In genomic region chr2:56183643-56184499, GRCh38 we compare ENCODE assay signal across 8 cellular contexts. TPM values are rescaled to one million over a fixed set of nuclear protein-coding genes. Genes with fewer than 3 reads are reported as not detected.
DNase-seq lines count a peak whose midpoint lies in the region; ATAC-seq and TF ChIP-seq lines count a peak whose summit lies in the region.

Gene CCDC85A (plus strand): TSS chr2:56183990. CDS start chr2:56184625, 635 bp downstream.

- H3K27ac ChIP-seq in A673 (ENCODE audit: low read depth, low read length, poor library complexity, severe bottlenecking) (no peak within 1 kb of the TSS), mammary epithelial cell (ENCODE audit: insufficient read depth, low read depth, low read length) (no peak within 1 kb of the TSS), skeletal muscle tissue (ENCODE audit: low read depth, low read length) (no peak within 1 kb of the TSS)

- TF ChIP-seq CTCF in A673 (conservative IDR thresholded peaks at IDR 0.05; ENCODE audit: low read depth, low read length) (peak; percentile 93), mammary epithelial cell (conservative IDR thresholded peaks at IDR 0.05 in 1 of 2, IDR thresholded peaks at IDR 0.05 in 1 of 2; ENCODE audit: extremely low read depth in 1 of 2, insufficient read depth in 1 of 2, low read depth in 1 of 2, low read length in 2 of 2) (peak; percentile 65 to 87)

- POLR2A ChIA-PET in A673 (lab: Charles Lee; ENCODE audit: low non-redundant PET): interaction anchor here (0.5 kb wide), 1 partner anchor 412 kb away, joined by 3 read pairs; no protein-coding TSS in a partner anchor

- H3K9ac ChIP-seq in mammary epithelial cell (ENCODE audit: insufficient read depth, low read length): no peak within 1 kb of the TSS
- H3K9ac ChIP-seq in skeletal muscle tissue (ENCODE audit: low read depth in 1 of 3, low read length in 3 of 3): peak within 1 kb of the TSS; percentile 43 to 72 (median 45)

- H3K4me3 ChIP-seq in A673 (ENCODE audit: low read depth, low read length, poor library complexity, severe bottlenecking) (peak within 1 kb of the TSS; percentile 54), mammary epithelial cell (replicated peaks in 1 of 3; ENCODE audit: insufficient read depth in 1 of 3, low read depth in 2 of 3, low read length in 3 of 3) (peak within 1 kb of the TSS; percentile 42 to 59 (median 56)), skeletal muscle tissue (ENCODE audit: low read length in 3 of 3) (peak within 1 kb of the TSS; percentile 66 to 79 (median 73))

- 3% methylated on average over 8 of the region's 86 CpGs for WGBS in mammary epithelial cell (ENCODE audit: low coverage, missing lambda C conversion rate)

- H3K9me3 ChIP-seq in A673 (ENCODE audit: low read depth, low read length, poor library complexity, severe bottlenecking): no peaks in the 10 kb centered on the region
- no peaks in the 10 kb centered on the region for H3K9me3 ChIP-seq in mammary epithelial cell (replicated peaks; ENCODE audit: insufficient read depth, low read length)
- H3K9me3 ChIP-seq in skeletal muscle tissue (ENCODE audit: control insufficient read depth in 3 of 3, low read length in 3 of 3): no peaks in the 10 kb centered on the region

- CTCF ChIA-PET in A673 (lab: Charles Lee): interaction anchor here (0.6 to 1.7 kb wide), 6 partner anchors 146 to 1332 kb away, joined by 3 to 7 read pairs (median 4); no protein-coding TSS in a partner anchor
- CTCF ChIA-PET in mammary epithelial cell (lab: Charles Lee; ENCODE audit: low non-redundant PET): interaction anchor here (0.5 to 1.1 kb wide), 4 partner anchors 28 to 663 kb away, joined by 3 to 4 read pairs (median 3); no protein-coding TSS in a partner anchor

- DNase-seq in A673 (ENCODE audit: low spot score) (peak; percentile 85), NCI-H1930 (lab: John Stamatoyannopoulos, UW) (peak; percentile 78 to 79), UCSD-AML1 (lab: John Stamatoyannopoulos, UW; ENCODE audit: unreplicated experiment) (peak; percentile 80), mammary epithelial cell (peak; percentile 73), iPS-NIHi7 (ENCODE audit: extremely low spot score) (peak; percentile 88)

- ATAC-seq in GM18511 (IDR thresholded peaks at IDR 0.05; ENCODE audit: unreplicated experiment): peak; percentile 96
- peak; percentile 94 for ATAC-seq in HG03025 (IDR thresholded peaks at IDR 0.05; ENCODE audit: low FRiP score, unreplicated experiment)

- no peaks in the 10 kb centered on the region for H3K79me2 ChIP-seq in mammary epithelial cell (ENCODE audit: insufficient read depth, low read length)

- intact Hi-C loops in A673 (cut with micrococcal nuclease; ENCODE audit: unreplicated experiment) (loop anchor here (1.0 to 10.0 kb wide), 4 partner anchors 565 to 1332 kb away; no protein-coding TSS in a partner anchor), mammary epithelial cell (cut with micrococcal nuclease) (loop anchor here (1.0 to 10.0 kb wide), 10 partner anchors 271 to 1333 kb away; no protein-coding TSS in a partner anchor)

- dilution Hi-C loops in mammary epithelial cell (cut with HindIII; ENCODE audit: low sequenced_read_pairs): no loop called here

- H2AFZ ChIP-seq in mammary epithelial cell (ENCODE audit: low read depth, low read length): peak within 1 kb of the TSS; percentile 66

- peaks cover 62% of the 10 kb centered on the region for H3K27me3 ChIP-seq in A673 (replicated peaks; ENCODE audit: insufficient read depth, low read depth, low read length, poor library complexity)
- H3K27me3 ChIP-seq in mammary epithelial cell (ENCODE audit: insufficient read depth, low read length): no peaks in the 10 kb centered on the region
- H3K27me3 ChIP-seq in skeletal muscle tissue (ENCODE audit: control insufficient read depth in 3 of 3, insufficient read depth in 3 of 3, low read length in 3 of 3): peaks cover 3 to 24% (median 20%) of the 10 kb centered on the region in 3 donors

- in situ Hi-C loops in mammary epithelial cell (cut with MboI; ENCODE audit: low sequenced_read_pairs in 2 of 2): loop anchor here (10.0 to 25.0 kb wide), 3 partner anchors 571 to 1328 kb away; no protein-coding TSS in a partner anchor

- H3K36me3 ChIP-seq in A673 (ENCODE audit: insufficient read depth, low read length, poor library complexity, severe bottlenecking) (no peaks in the 10 kb centered on the region), mammary epithelial cell (ENCODE audit: insufficient read depth, low read length) (no peaks in the 10 kb centered on the region), skeletal muscle tissue (ENCODE audit: control insufficient read depth in 3 of 3, insufficient read depth in 3 of 3, low read length in 3 of 3) (no peaks in the 10 kb centered on the region)

- H4K20me1 ChIP-seq in mammary epithelial cell (ENCODE audit: insufficient read depth, low read length): no peaks in the 10 kb centered on the region

- peak within 1 kb of the TSS; percentile 99 for H3K4me2 ChIP-seq in mammary epithelial cell (ENCODE audit: insufficient read depth, low read depth, low read length)

- BruUV-seq in A673 (replicated peaks; lab: Mats Ljungman, UMichigan) (no TSS peak), mammary epithelial cell (replicated peaks; lab: Mats Ljungman, UMichigan) (no TSS peak)

- H3K4me1 ChIP-seq in A673 (ENCODE audit: insufficient read depth, low read length, poor library complexity, severe bottlenecking) (no peaks in the 10 kb centered on the region), mammary epithelial cell (ENCODE audit: insufficient read depth, low read length) (peaks cover 15% of the 10 kb centered on the region), skeletal muscle tissue (ENCODE audit: control insufficient read depth in 3 of 3, insufficient read depth in 3 of 3, low read length in 3 of 3) (peaks cover 9 to 16% (median 10%) of the 10 kb centered on the region in 3 donors)

RNA-seq across cellular contexts. Expression of gene CCDC85A, which starts in this region (rescaled TPM):
- 0.15 and 0.39 TPM in 2 replicates for total RNA-seq in A673 (2021)
- under 1 TPM in 1 of 2 donors, not detected in 1; 0.17 TPM for total RNA-seq in mammary epithelial cell
- 0.01 TPM for polyA plus RNA-seq in mammary epithelial cell
- polyA minus RNA-seq in mammary epithelial cell: not detected
- 4.7 TPM for total RNA-seq in skeletal muscle tissue

Comparison
In these comparisons a context has a peak if more than half of its experiments do, and no peak if none do; other contexts are left out.
1. Peak in DNase-seq and H3K4me3 ChIP-seq in A673; RNA of the gene not detected or under 1 TPM.
2. Peak in DNase-seq, H3K4me3 ChIP-seq and H3K4me2 ChIP-seq in mammary epithelial cell; RNA of the gene not detected or under 1 TPM.